In the genomic region with DNA sequence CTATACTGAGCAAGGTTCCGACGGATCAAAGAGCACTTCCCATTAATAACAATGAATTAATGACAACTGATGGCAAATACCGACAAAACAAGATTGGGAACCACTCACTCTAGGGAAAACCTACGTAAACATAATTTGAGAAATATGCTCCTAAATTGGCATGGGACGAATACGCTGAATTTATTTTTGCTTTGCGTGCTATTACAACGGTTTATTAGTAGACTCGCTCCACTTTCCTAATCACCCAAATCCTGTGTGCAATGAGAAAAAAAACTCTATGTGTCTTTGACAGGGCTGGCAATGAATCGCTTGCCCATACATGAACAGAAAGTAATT, we compare ENCODE assay signal across 8 cellular contexts. TPM values are rescaled to one million over a fixed set of nuclear protein-coding genes. Genes with fewer than 3 reads are reported as not detected.
A peak's percentile ranks its signal among the peaks of the same experiment; 100 is the strongest.
DNase-seq lines count a peak whose midpoint lies in the region; ATAC-seq and TF ChIP-seq lines count a peak whose summit lies in the region.

No MANE protein-coding gene starts in this region.

- H3K4me1 ChIP-seq in BLaER1 (peaks cover 15% of the 10 kb centered on the region), ectodermal cell (ENCODE audit: control insufficient read depth, insufficient read depth, low read length) (peaks cover 8% of the 10 kb centered on the region)

- peaks cover 15% of the 10 kb centered on the region for H3K9me3 Mint-ChIP-seq in nephron progenitor cell

- H3K27me3 Mint-ChIP-seq in nephron progenitor cell (ENCODE audit: low read depth, poor library complexity) = peaks cover 8% of the 10 kb centered on the region

- H3K4me3 Mint-ChIP-seq in nephron progenitor cell = peak overlapping the region; percentile 96

- peak overlapping the region; percentile 79 for H3K9ac ChIP-seq in BLaER1

- peak overlapping the region; percentile 54 for H3K27ac Mint-ChIP-seq in nephron progenitor cell

- CTCF ChIA-PET in HEK293T (lab: Yijun Ruan, JAX) = no interaction called here

- H3K4me3 ChIP-seq in BLaER1 = peak overlapping the region; percentile 79
- peak overlapping the region; percentile 90 for H3K4me3 ChIP-seq in MG63
- H3K4me3 ChIP-seq in ectodermal cell (ENCODE audit: insufficient read depth, low read depth, low read length) = peak overlapping the region; percentile 67

- H3K9me3 ChIP-seq in BLaER1 (peaks cover 9% of the 10 kb centered on the region), MG63 (no peaks in the 10 kb centered on the region), ectodermal cell (ENCODE audit: control insufficient read depth, low read length) (no peaks in the 10 kb centered on the region)

- peak overlapping the region; percentile 72 for H3K27ac ChIP-seq in BLaER1
- H3K27ac ChIP-seq in ectodermal cell (ENCODE audit: insufficient read depth, low read depth, low read length, poor library complexity, severe bottlenecking) = no peak overlapping the region

- H4K20me1 ChIP-seq in BLaER1 = no peaks in the 10 kb centered on the region

- H3K36me3 ChIP-seq in BLaER1 (peaks cover 5% of the 10 kb centered on the region), MG63 (peaks cover 5% of the 10 kb centered on the region), ectodermal cell (ENCODE audit: control insufficient read depth, insufficient read depth, low read length) (no peaks in the 10 kb centered on the region)

- peak overlapping the region; percentile 83 for H3K4me2 ChIP-seq in BLaER1

- DNase-seq in MG63 = no peak
- no peak for DNase-seq in nephron progenitor cell
- no peak for DNase-seq in stimulated activated CD4-positive, alpha-beta T cell treated with anti-CD3 and anti-CD28 coated beads, Interleukin-4, amount 100 ng/mL, for 24 hours
- DNase-seq in A172 (ENCODE audit: low spot score) = no peak
- no peak for DNase-seq in HEK293T (ENCODE audit: extremely low spot score)
- no peak for DNase-seq in left lobe of liver (ENCODE audit: low spot score)

- H3K27me3 ChIP-seq in BLaER1 (no peaks in the 10 kb centered on the region), MG63 (no peaks in the 10 kb centered on the region), ectodermal cell (ENCODE audit: control insufficient read depth, insufficient read depth, low read length, poor library complexity, severe bottlenecking) (peaks cover 7% of the 10 kb centered on the region)

- WGBS in ectodermal cell, 2 experiments = 60 to 63% methylated on average over 10 of the region's 10 CpGs

- ATAC-seq in left lobe of liver = no peak

- no peak for TF ChIP-seq CTCF in nephron progenitor cell (IDR thresholded peaks at IDR 0.05)

- peaks cover 17% of the 10 kb centered on the region for H3K4me1 Mint-ChIP-seq in nephron progenitor cell

- POLR2A ChIA-PET in HEK293T (lab: Yijun Ruan, JAX) = interaction anchor here (0.9 to 1.8 kb wide), 10 partner anchors 9 to 208 kb away, joined by 3 to 13 read pairs (median 5); a partner anchor contains a TSS

- peaks cover 18% of the 10 kb centered on the region for H3K36me3 Mint-ChIP-seq in nephron progenitor cell (ENCODE audit: low read depth)

TF ChIP-seq in HEK293T, 16 proteins besides CTCF, POLR2A, EP300 and RAD21:
- no peak for TF ChIP-seq ZNF384 (IDR thresholded peaks at IDR 0.05)
- no peak for TF ChIP-seq SP1 (IDR thresholded peaks at IDR 0.05)
- TF ChIP-seq FOXM1 (IDR thresholded peaks at IDR 0.05; ENCODE audit: borderline replicate concordance) = no peak
- TF ChIP-seq ELF4 (IDR thresholded peaks at IDR 0.05) = no peak
- no peak for TF ChIP-seq ARNT (IDR thresholded peaks at IDR 0.05)
- no peak for TF ChIP-seq FOXA1 (IDR thresholded peaks at IDR 0.05)
- no peak for TF ChIP-seq TARDBP (IDR thresholded peaks at IDR 0.05)
- TF ChIP-seq CTBP1 (IDR thresholded peaks at IDR 0.05; ENCODE audit: borderline replicate concordance) = no peak
- TF ChIP-seq HDGF (IDR thresholded peaks at IDR 0.05; ENCODE audit: borderline replicate concordance) = no peak
- TF ChIP-seq LEF1 (IDR thresholded peaks at IDR 0.05; ENCODE audit: borderline replicate concordance) = no peak
- TF ChIP-seq SUZ12 (IDR thresholded peaks at IDR 0.05) = no peak
- no peak for TF ChIP-seq BHLHE40 (IDR thresholded peaks at IDR 0.05; ENCODE audit: borderline replicate concordance)
- TF ChIP-seq FOXK2 (IDR thresholded peaks at IDR 0.05) = no peak
- TF ChIP-seq, protein P1, sequence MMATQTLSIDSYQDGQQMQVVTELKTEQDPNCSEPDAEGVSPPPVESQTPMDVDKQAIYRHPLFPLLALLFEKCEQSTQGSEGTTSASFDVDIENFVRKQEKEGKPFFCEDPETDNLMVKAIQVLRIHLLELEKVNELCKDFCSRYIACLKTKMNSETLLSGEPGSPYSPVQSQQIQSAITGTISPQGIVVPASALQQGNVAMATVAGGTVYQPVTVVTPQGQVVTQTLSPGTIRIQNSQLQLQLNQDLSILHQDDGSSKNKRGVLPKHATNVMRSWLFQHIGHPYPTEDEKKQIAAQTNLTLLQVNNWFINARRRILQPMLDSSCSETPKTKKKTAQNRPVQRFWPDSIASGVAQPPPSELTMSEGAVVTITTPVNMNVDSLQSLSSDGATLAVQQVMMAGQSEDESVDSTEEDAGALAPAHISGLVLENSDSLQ (IDR thresholded peaks at IDR 0.05) = no peak

RNA-seq across cellular contexts. Expression of a gene that starts 0.5 kb away (rescaled TPM):
- total RNA-seq in MG63 (2014; rRNA removed; shearing (Covaris generic); ENCODE audit: low replicate concordance) = 19.5 and 21.7 TPM in 2 replicates
- 4.6 TPM for polyA plus RNA-seq in ectodermal cell (2013, experiment 1 of 4)
- 3.4 TPM for polyA plus RNA-seq in ectodermal cell (2013, experiment 2 of 4)
- 3.6 TPM for polyA plus RNA-seq in ectodermal cell (2013, experiment 3 of 4)
- 3.9 TPM for polyA plus RNA-seq in ectodermal cell (2013, experiment 4 of 4)
- 26.3 and 30.8 TPM in 2 replicates for total RNA-seq in A172 (2014; rRNA removed; shearing (Covaris generic))
- 0.98 TPM for total RNA-seq in left lobe of liver

RNA-seq across cellular contexts. Expression of a gene that starts 27.7 kb away (rescaled TPM):
- 51.3 and 118 TPM in 2 replicates for total RNA-seq in MG63 (2014; rRNA removed; shearing (Covaris generic); ENCODE audit: low replicate concordance)
- polyA plus RNA-seq in ectodermal cell (2013, experiment 1 of 4) = 98.1 TPM
- polyA plus RNA-seq in ectodermal cell (2013, experiment 2 of 4) = 100 TPM
- 74.3 TPM for polyA plus RNA-seq in ectodermal cell (2013, experiment 3 of 4)
- 76.2 TPM for polyA plus RNA-seq in ectodermal cell (2013, experiment 4 of 4)
- 136 and 197 TPM in 2 replicates for total RNA-seq in A172 (2014; rRNA removed; shearing (Covaris generic))
- 8.2 TPM for total RNA-seq in left lobe of liver

Comparison
In these comparisons a context has a peak if more than half of its experiments do, and no peak if none do; other contexts are left out.
1. RNA of a gene that starts 0.5 kb away (total RNA-seq): 26.3 to 30.8 TPM in A172 and 19.5 to 21.7 TPM in MG63; 0.98 TPM in left lobe of liver (single experiment); every median in the first group is over 10 times any median in the second.
2. Peak in every context shown above with its lines, with median percentiles within 50 percentile points of each other: H3K4me3 ChIP-seq.